In the genomic region with DNA sequence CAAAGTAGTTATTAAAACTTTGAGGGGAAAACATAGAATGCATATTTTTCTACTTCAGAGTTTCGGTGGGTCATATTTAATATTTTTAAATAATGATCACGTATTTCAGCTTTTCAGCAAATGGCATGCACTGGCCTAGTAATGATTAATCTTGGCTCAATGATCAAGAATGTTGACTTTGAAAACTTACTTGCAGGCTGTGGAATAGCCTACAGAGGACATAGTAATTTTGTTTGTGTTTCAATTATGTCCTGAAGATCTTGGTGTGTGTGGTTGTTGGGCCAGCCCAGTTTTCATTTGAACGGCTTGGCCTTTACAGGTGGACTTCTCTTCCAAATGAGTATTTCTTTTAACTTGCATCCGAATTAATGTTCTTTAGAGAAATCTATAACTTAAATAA, we compare ENCODE assay signal across 12 cellular contexts.
"Had no signal": no experiment of that assay in that cellular context is flagged by ENCODE, and none has a peak within 500 bp of the region (broad histone marks: within the 10 kb centered on the region; RNA-seq: fewer than 3 reads in every experiment).

No MANE protein-coding gene starts in this region.

- H3K27me3 Mint-ChIP-seq: activated naive CD8-positive, alpha-beta T cell; stimulated activated naive CD8-positive, alpha-beta T cell treated with anti-CD3 and anti-CD28 coated beads, Interleukin-15, Interleukin-2, amounts not matched to agents 100 ng/mL and 50 ng/mL, for 24 hours had no signal

- DNase-seq: activated CD4-positive, alpha-beta T cell treated with anti-CD3 and anti-CD28 coated beads, Interleukin-2, amount 50 U/mL, for 1 hour; amygdala; heart left ventricle; mucosa of descending colon; nephron progenitor cell; stimulated activated CD4-positive, alpha-beta T cell treated with anti-CD3 and anti-CD28 coated beads, Interleukin-4, amount 100 ng/mL, for 1 hour; T-helper 2 cell; testis had no signal

- H3K27me3 ChIP-seq: breast epithelium, foreskin keratinocyte, heart left ventricle, testis had no signal

- H3K27ac Mint-ChIP-seq: stimulated activated naive CD8-positive, alpha-beta T cell treated with anti-CD3 and anti-CD28 coated beads, Interleukin-15, Interleukin-2, amounts not matched to agents 100 ng/mL and 50 ng/mL, for 24 hours had no signal

- ATAC-seq: mucosa of descending colon had no signal

- H3K4me3 ChIP-seq: breast epithelium, heart left ventricle, mucosa of descending colon, testis had no signal

- H3K4me1 ChIP-seq: breast epithelium, testis had no signal

- H3K4me3 Mint-ChIP-seq: activated naive CD8-positive, alpha-beta T cell; nephron progenitor cell; stimulated activated naive CD8-positive, alpha-beta T cell treated with anti-CD3 and anti-CD28 coated beads, Interleukin-15, Interleukin-2, amounts not matched to agents 100 ng/mL and 50 ng/mL, for 24 hours had no signal

- H3K9me3 ChIP-seq: breast epithelium, testis had no signal

- H3K36me3 ChIP-seq: breast epithelium, heart left ventricle had no signal

- H3K27ac ChIP-seq: breast epithelium, foreskin keratinocyte, testis had no signal
